Comparison of ENCODE assay signal across 13 cellular contexts in the genomic region with DNA sequence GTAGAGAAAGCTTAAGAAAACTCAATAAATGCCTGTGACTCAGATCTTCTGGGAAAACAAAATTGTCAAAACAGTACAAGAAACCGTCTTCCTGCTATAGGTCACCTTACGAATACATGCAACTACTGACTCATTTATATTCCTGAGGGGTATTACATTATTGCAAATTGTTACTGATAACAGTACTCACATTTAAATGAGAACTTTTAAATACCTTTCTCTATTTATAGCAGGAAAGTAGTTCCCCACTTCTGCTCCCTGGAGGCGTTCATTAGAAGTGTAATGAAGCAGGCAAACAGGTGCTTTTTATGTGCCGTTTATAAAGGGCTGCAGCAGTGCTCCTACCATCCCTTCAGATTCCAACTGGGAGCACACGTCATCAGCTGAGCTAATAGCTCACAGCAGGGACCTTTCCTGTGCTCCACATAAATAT.
DNase-seq lines count a peak whose midpoint lies in the region; ATAC-seq and TF ChIP-seq lines count a peak whose summit lies in the region.
"Had no signal": no experiment of that assay in that cellular context is flagged by ENCODE, and none has a peak within 500 bp of the region (broad histone marks: within the 10 kb centered on the region; RNA-seq: fewer than 3 reads in every experiment).

No MANE protein-coding gene starts in this region.

- H3K27ac ChIP-seq in aorta (ENCODE audit: low read depth in 1 of 2, low read length in 2 of 2), result no peak overlapping the region
- H3K27ac ChIP-seq: right atrium auricular region had no signal

- H3K4me3 ChIP-seq in aorta (ENCODE audit: low read length in 2 of 2), result no peak overlapping the region
- H3K4me3 ChIP-seq: right atrium auricular region had no signal

- DNase-seq in HT-29 (ENCODE audit: low spot score) (peak; percentile 2), GM10248 (ENCODE audit: extremely low spot score) (no peak), NCI-H446 (lab: John Stamatoyannopoulos, UW) (no peak), aorta (no peak)
- DNase-seq in activated T-helper 2 cell treated with anti-CD3 and anti-CD28 coated beads, Interferon-gamma antibody, Interleukin-2, Interleukin-4, amounts not matched to agents 10 μg/mL and 5 μg/mL and 100 μg/mL, durations not matched to agents 14 hours and 24 hours and 36 hours (ENCODE audit: low spot score), result no peak
- DNase-seq: activated CD8-positive, alpha-beta memory T cell treated with anti-CD3 and anti-CD28 coated beads, Interleukin-2, amount 50 U/mL, for 48 hours; Caco-2; dermis blood vessel endothelial cell; kidney had no signal

- peaks cover 11% of the 10 kb centered on the region for H3K9me3 Mint-ChIP-seq in activated T-helper 2 cell treated with anti-CD3 and anti-CD28 coated beads, Interferon-gamma antibody, Interleukin-2, Interleukin-4, amounts not matched to agents 10 μg/mL and 5 μg/mL and 100 μg/mL, durations not matched to agents 14 hours and 24 hours and 36 hours

- no peaks in the 10 kb centered on the region for H3K36me3 ChIP-seq in aorta (ENCODE audit: control insufficient read depth in 1 of 2, insufficient read depth in 2 of 2, low read length in 1 of 2)
- H3K36me3 ChIP-seq: right atrium auricular region had no signal

- intact Hi-C loops in activated T-helper 2 cell treated with anti-CD3 and anti-CD28 coated beads, Interferon-gamma antibody, Interleukin-2, Interleukin-4, amounts not matched to agents 10 μg/mL and 5 μg/mL and 100 μg/mL, durations not matched to agents 14 hours and 24 hours and 36 hours (cut with micrococcal nuclease), result loop anchor here (2.0 kb wide), 1 partner anchor 25 kb away; no protein-coding TSS in a partner anchor
- intact Hi-C loops in aorta (cut with DNase I), result no loop called here

- CTCF ChIA-PET in GM10248 (lab: Yijun Ruan, JAX), result no interaction called here

- H3K4me1 Mint-ChIP-seq in activated T-helper 2 cell treated with anti-CD3 and anti-CD28 coated beads, Interferon-gamma antibody, Interleukin-2, Interleukin-4, amounts not matched to agents 10 μg/mL and 5 μg/mL and 100 μg/mL, durations not matched to agents 14 hours and 24 hours and 36 hours (ENCODE audit: low read depth), result peaks cover 7% of the 10 kb centered on the region

- H3K27ac Mint-ChIP-seq in activated T-helper 2 cell treated with anti-CD3 and anti-CD28 coated beads, Interferon-gamma antibody, Interleukin-2, Interleukin-4, amounts not matched to agents 10 μg/mL and 5 μg/mL and 100 μg/mL, durations not matched to agents 14 hours and 24 hours and 36 hours, result peak overlapping the region; percentile 24

- H3K4me3 Mint-ChIP-seq in activated T-helper 2 cell treated with anti-CD3 and anti-CD28 coated beads, Interferon-gamma antibody, Interleukin-2, Interleukin-4, amounts not matched to agents 10 μg/mL and 5 μg/mL and 100 μg/mL, durations not matched to agents 14 hours and 24 hours and 36 hours (ENCODE audit: low read depth), result no peak overlapping the region

- ATAC-seq in GM18499 (IDR thresholded peaks at IDR 0.05; ENCODE audit: insufficient read depth, unreplicated experiment) (peak; percentile 93), GM21619 (IDR thresholded peaks at IDR 0.05; ENCODE audit: unreplicated experiment) (peak; percentile 81), HG03342 (IDR thresholded peaks at IDR 0.05; ENCODE audit: unreplicated experiment) (no peak), aorta (ENCODE audit: low FRiP score) (no peak)

- H3K36me3 Mint-ChIP-seq in activated T-helper 2 cell treated with anti-CD3 and anti-CD28 coated beads, Interferon-gamma antibody, Interleukin-2, Interleukin-4, amounts not matched to agents 10 μg/mL and 5 μg/mL and 100 μg/mL, durations not matched to agents 14 hours and 24 hours and 36 hours (ENCODE audit: low read depth), result no peaks in the 10 kb centered on the region

- H3K9me3 ChIP-seq in aorta (ENCODE audit: control insufficient read depth, low read length), result no peaks in the 10 kb centered on the region
- H3K9me3 ChIP-seq: Caco-2, right atrium auricular region had no signal

- H3K27me3 ChIP-seq in aorta (ENCODE audit: control insufficient read depth in 1 of 2, insufficient read depth in 2 of 2, low read length in 1 of 2), result no peaks in the 10 kb centered on the region
- H3K27me3 ChIP-seq: right atrium auricular region had no signal

- 18 to 26% methylated on average over 5 of the region's 5 CpGs for WGBS in aorta, 2 donors

- H3K4me1 ChIP-seq in aorta (ENCODE audit: control insufficient read depth in 1 of 2, insufficient read depth in 2 of 2, low read length in 2 of 2), result no peaks in the 10 kb centered on the region
- H3K4me1 ChIP-seq: Caco-2, right atrium auricular region had no signal

- TF ChIP-seq CTCF in GM10248 (IDR thresholded peaks at IDR 0.05; ENCODE audit: control extremely low read depth, extremely low read depth, low read depth, missing control alignments), result no peak

- POLR2A ChIA-PET in GM10248 (lab: Yijun Ruan, JAX), result no interaction called here

- no peaks in the 10 kb centered on the region for H3K27me3 Mint-ChIP-seq in activated T-helper 2 cell treated with anti-CD3 and anti-CD28 coated beads, Interferon-gamma antibody, Interleukin-2, Interleukin-4, amounts not matched to agents 10 μg/mL and 5 μg/mL and 100 μg/mL, durations not matched to agents 14 hours and 24 hours and 36 hours (ENCODE audit: low read depth)

Comparison
In these comparisons a context has a peak if more than half of its experiments do, and no peak if none do; other contexts are left out.
1. ATAC-seq: peak in GM18499 (single experiment) and GM21619 (single experiment); none in HG03342 (single experiment) and aorta (single experiment).